8 cellular contexts compared by ENCODE assay signal in the genomic region with DNA sequence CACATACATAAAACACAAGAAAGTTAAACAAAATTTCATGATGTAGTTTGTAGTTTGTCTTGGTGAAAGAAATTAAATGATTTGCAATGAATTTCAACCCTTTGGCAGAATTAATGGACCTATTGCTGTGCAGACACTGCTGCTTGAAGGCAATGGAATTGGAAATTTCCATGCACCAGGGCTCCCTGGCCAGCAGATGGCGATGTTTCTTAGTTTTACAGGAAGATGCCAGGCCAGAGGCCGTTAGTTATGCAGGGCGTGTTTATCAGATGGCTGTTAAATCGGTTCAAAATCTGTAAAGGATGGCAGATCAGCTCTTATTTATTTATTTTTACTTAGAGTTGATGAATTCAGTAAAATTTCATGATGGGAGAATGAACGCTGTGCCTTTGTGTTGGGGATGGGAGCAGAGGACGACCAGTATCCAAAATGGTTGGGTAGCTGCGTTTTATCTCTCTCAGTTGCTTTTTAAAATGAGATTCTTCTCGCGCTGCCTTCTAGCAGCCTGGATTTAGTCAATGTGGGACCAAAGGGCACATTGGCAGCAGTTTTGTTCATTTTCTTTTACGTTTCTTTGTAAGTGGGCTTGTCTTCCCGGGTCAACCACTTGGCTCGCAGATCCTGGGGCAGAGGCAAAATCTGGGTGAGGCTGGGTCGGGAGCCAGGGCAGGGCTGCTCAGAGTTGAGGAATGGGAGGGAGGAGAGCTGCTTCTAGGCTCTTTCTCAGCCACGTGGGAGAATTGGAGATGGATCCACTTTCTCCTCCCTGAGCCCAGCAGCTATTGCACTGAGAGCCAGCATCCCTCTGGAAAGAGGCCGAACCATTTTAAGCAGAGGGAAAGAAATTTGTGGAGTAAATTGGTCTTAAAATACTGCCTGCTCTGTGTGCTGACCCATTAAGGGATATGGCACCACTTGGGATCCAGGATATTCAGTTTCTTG.
A peak's percentile ranks its signal among the peaks of the same experiment; 100 is the strongest.
DNase-seq lines count a peak whose midpoint lies in the region; ATAC-seq and TF ChIP-seq lines count a peak whose summit lies in the region.

No MANE protein-coding gene starts in this region.

- no peak overlapping the region for H3K27ac Mint-ChIP-seq in activated T-helper 1 cell treated with anti-CD3 and anti-CD28 coated beads, Interleukin-12 subunit alpha, Interleukin-12 subunit beta, Interleukin-2, Interleukin-4 antibody, amounts not matched to agents 30 ng/mL and 10 ng/mL and 1 ng/mL, durations not matched to agents 14 hours and 24 hours and 36 hours

- H3K9me3 Mint-ChIP-seq in activated T-helper 1 cell treated with anti-CD3 and anti-CD28 coated beads, Interleukin-12 subunit alpha, Interleukin-12 subunit beta, Interleukin-2, Interleukin-4 antibody, amounts not matched to agents 30 ng/mL and 10 ng/mL and 1 ng/mL, durations not matched to agents 14 hours and 24 hours and 36 hours = no peaks in the 10 kb centered on the region

- no peak overlapping the region for H3K9ac ChIP-seq in PC-3 (ENCODE audit: low read length)

- no TSS peak for BruUV-seq in PC-3 (replicated peaks; lab: Mats Ljungman, UMichigan)

- peak; percentile 55 for DNase-seq in EL
- DNase-seq in KBM-7 = peak; percentile 71
- DNase-seq in PC-3 = peak; percentile 53
- DNase-seq in activated T-helper 1 cell treated with anti-CD3 and anti-CD28 coated beads, Interleukin-12 subunit alpha, Interleukin-12 subunit beta, Interleukin-2, Interleukin-4 antibody, amounts not matched to agents 30 ng/mL and 10 ng/mL and 1 ng/mL, durations not matched to agents 14 hours and 24 hours and 36 hours (ENCODE audit: low spot score) = peak; percentile 13
- DNase-seq in fibroblast of the conjunctiva (ENCODE audit: low read depth) = peak; percentile 55
- peak; percentile 30 for DNase-seq in non-pigmented ciliary epithelial cell (ENCODE audit: low read depth)
- peak; percentile 75 to 83 for DNase-seq in thyroid gland

- no peaks in the 10 kb centered on the region for H3K36me3 Mint-ChIP-seq in activated T-helper 1 cell treated with anti-CD3 and anti-CD28 coated beads, Interleukin-12 subunit alpha, Interleukin-12 subunit beta, Interleukin-2, Interleukin-4 antibody, amounts not matched to agents 30 ng/mL and 10 ng/mL and 1 ng/mL, durations not matched to agents 14 hours and 24 hours and 36 hours (ENCODE audit: low read depth)

- TF ChIP-seq POLR2A in thyroid gland (IDR thresholded peaks at IDR 0.05) = no peak

- H3K27ac ChIP-seq in PC-3 (ENCODE audit: low read length) (no peak overlapping the region), thyroid gland (no peak overlapping the region)

- in situ Hi-C loops in KBM-7 (cut with MboI; ENCODE audit: low pct_unique_long_range_greater_than_20kb, low sequenced_read_pairs) = no loop called here

- no peaks in the 10 kb centered on the region for H3K79me2 ChIP-seq in PC-3 (ENCODE audit: low read length)

- TF ChIP-seq CTCF in PC-3 (conservative IDR thresholded peaks at IDR 0.05; ENCODE audit: low read depth, low read length) = peak; percentile 70
- TF ChIP-seq CTCF in thyroid gland (IDR thresholded peaks at IDR 0.05) = peak; percentile 67 to 87 (median 78)

- ATAC-seq in GM21723 (IDR thresholded peaks at IDR 0.05; ENCODE audit: unreplicated experiment) = peak; percentile 94
- peak; percentile 58; the same call in 1 of the 2 replicates for ATAC-seq in PC-3

- H3K9me3 ChIP-seq in PC-3 (ENCODE audit: low read length) (no peaks in the 10 kb centered on the region), thyroid gland (no peaks in the 10 kb centered on the region)

- H3F3A ChIP-seq in PC-3 (ENCODE audit: low read length, unreplicated experiment) = no peaks in the 10 kb centered on the region

- no peaks in the 10 kb centered on the region for H3K9me2 ChIP-seq in PC-3 (replicated peaks; ENCODE audit: low read length)

- no peaks in the 10 kb centered on the region for H3K27me3 ChIP-seq in PC-3 (ENCODE audit: low read length)
- no peaks in the 10 kb centered on the region for H3K27me3 ChIP-seq in thyroid gland

- H3K36me3 ChIP-seq in PC-3 (ENCODE audit: low read depth, low read length) (no peaks in the 10 kb centered on the region; the same call in 1 of the 2 replicates), thyroid gland (no peaks in the 10 kb centered on the region)

- CTCF ChIA-PET in PC-3 (lab: Charles Lee) = no interaction called here

- H3K4me3 Mint-ChIP-seq in activated T-helper 1 cell treated with anti-CD3 and anti-CD28 coated beads, Interleukin-12 subunit alpha, Interleukin-12 subunit beta, Interleukin-2, Interleukin-4 antibody, amounts not matched to agents 30 ng/mL and 10 ng/mL and 1 ng/mL, durations not matched to agents 14 hours and 24 hours and 36 hours = no peak overlapping the region

- no peaks in the 10 kb centered on the region for H4K20me1 ChIP-seq in PC-3 (ENCODE audit: low read length)

- H3K4me1 ChIP-seq in PC-3 (ENCODE audit: insufficient read depth, low read length) (no peaks in the 10 kb centered on the region), thyroid gland (no peaks in the 10 kb centered on the region)

- H2AFZ ChIP-seq in PC-3 (ENCODE audit: low read length) = no peak overlapping the region

- no peaks in the 10 kb centered on the region for H3K4me1 Mint-ChIP-seq in activated T-helper 1 cell treated with anti-CD3 and anti-CD28 coated beads, Interleukin-12 subunit alpha, Interleukin-12 subunit beta, Interleukin-2, Interleukin-4 antibody, amounts not matched to agents 30 ng/mL and 10 ng/mL and 1 ng/mL, durations not matched to agents 14 hours and 24 hours and 36 hours (ENCODE audit: low read depth)

- H3K4me2 ChIP-seq in PC-3 (ENCODE audit: low read length) = no peak overlapping the region

- intact Hi-C loops in PC-3 (cut with micrococcal nuclease) = loop anchor here (1.0 to 10.0 kb wide), 3 partner anchors 187 to 1264 kb away; partner anchors contain the start of gene SYT4
- intact Hi-C loops in activated T-helper 1 cell treated with anti-CD3 and anti-CD28 coated beads, Interleukin-12 subunit alpha, Interleukin-12 subunit beta, Interleukin-2, Interleukin-4 antibody, amounts not matched to agents 30 ng/mL and 10 ng/mL and 1 ng/mL, durations not matched to agents 14 hours and 24 hours and 36 hours (cut with micrococcal nuclease) = loop anchor here (1.0 to 5.0 kb wide), 4 partner anchors 184 to 1288 kb away; no protein-coding TSS in a partner anchor
- intact Hi-C loops in thyroid gland (cut with DNase I) = no loop called here

- POLR2A ChIA-PET in PC-3 (lab: Charles Lee; ENCODE audit: unreplicated experiment) = no interaction called here

- H3K27me3 Mint-ChIP-seq in activated T-helper 1 cell treated with anti-CD3 and anti-CD28 coated beads, Interleukin-12 subunit alpha, Interleukin-12 subunit beta, Interleukin-2, Interleukin-4 antibody, amounts not matched to agents 30 ng/mL and 10 ng/mL and 1 ng/mL, durations not matched to agents 14 hours and 24 hours and 36 hours (ENCODE audit: insufficient read depth) = no peaks in the 10 kb centered on the region

- 41 to 45% methylated on average over 15 of the region's 15 CpGs for WGBS in thyroid gland, 2 donors

- no peak overlapping the region for H3K4me3 ChIP-seq in PC-3 (ENCODE audit: low read length)
- H3K4me3 ChIP-seq in thyroid gland (replicated peaks in 1 of 3) = no peak overlapping the region

Comparison
In these comparisons a context has a peak if more than half of its experiments do, and no peak if none do; other contexts are left out.
1. DNase-seq: peak in every context shown above with its lines; median percentile 79 in thyroid gland; 71 in KBM-7; 55 in EL; 55 in fibroblast of the conjunctiva; 53 in PC-3; 30 in non-pigmented ciliary epithelial cell; 13 in activated T-helper 1 cell treated with anti-CD3 and anti-CD28 coated beads, Interleukin-12 subunit alpha, Interleukin-12 subunit beta, Interleukin-2, Interleukin-4 antibody, amounts not matched to agents 30 ng/mL and 10 ng/mL and 1 ng/mL, durations not matched to agents 14 hours and 24 hours and 36 hours.